Comparison of ENCODE assay signal across 15 cellular contexts in the genomic region with DNA sequence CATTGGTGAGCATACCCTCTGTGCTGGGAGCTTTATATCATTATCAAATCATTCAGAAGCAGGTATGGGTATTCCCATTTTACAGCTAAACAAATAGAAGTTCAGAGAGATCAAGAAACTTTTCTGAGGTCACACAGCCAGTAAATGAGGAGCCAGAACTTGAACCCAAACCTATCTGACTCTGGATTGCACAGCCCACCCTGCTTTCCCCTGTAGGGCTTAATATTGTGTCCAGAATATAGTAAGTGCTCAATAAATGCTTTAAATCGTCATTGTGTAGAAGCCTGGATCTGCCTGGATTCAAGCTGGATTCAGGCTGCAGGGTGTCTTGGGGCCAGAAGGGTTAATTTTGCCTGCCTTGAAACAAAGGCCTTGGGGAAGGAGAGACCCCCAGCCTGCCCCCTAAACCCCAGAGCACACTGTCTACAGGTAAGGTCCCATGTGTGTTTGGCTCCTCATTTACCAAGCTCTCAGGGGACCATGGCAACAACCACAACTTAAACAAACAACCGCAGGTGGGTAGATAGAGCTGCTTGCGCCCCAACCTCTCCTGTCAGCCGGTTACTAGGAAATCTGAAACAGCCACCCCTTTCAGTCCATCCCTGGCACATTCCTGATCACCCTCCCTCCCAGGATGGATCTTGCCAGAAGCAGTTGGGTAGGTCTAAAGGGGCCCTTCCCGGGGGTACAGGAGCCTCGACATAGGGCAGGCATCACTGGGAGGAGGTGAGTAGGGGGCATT. TPM values are rescaled to one million over a fixed set of nuclear protein-coding genes. Genes with fewer than 3 reads are reported as not detected.
DNase-seq lines count a peak whose midpoint lies in the region; ATAC-seq and TF ChIP-seq lines count a peak whose summit lies in the region.
"Had no signal": no experiment of that assay in that cellular context is flagged by ENCODE, and none has a peak within 500 bp of the region (broad histone marks: within the 10 kb centered on the region; RNA-seq: fewer than 3 reads in every experiment).

No MANE protein-coding gene starts in this region.

- no peaks in the 10 kb centered on the region for H3K36me3 Mint-ChIP-seq in activated CD8-positive, alpha-beta memory T cell treated with anti-CD3 and anti-CD28 coated beads, Interleukin-2, amount 10 ng/mL, durations not matched to agents 7 days and 5 days
- no peaks in the 10 kb centered on the region for H3K36me3 Mint-ChIP-seq in WTC11
- H3K36me3 Mint-ChIP-seq in naive thymus-derived CD8-positive, alpha-beta T cell = no peaks in the 10 kb centered on the region
- H3K36me3 Mint-ChIP-seq: mesothelial cell of epicardium had no signal

- peak; percentile 50 for DNase-seq in activated CD8-positive, alpha-beta memory T cell treated with anti-CD3 and anti-CD28 coated beads, Interleukin-2, amount 10 ng/mL, durations not matched to agents 7 days and 5 days
- no peak for DNase-seq in activated CD8-positive, alpha-beta memory T cell treated with anti-CD3 and anti-CD28 coated beads for 24 hours
- DNase-seq in NCI-H2029 treated with DMSO at 0.1 percent for 48 hours (lab: John Stamatoyannopoulos, UW) = peak; percentile 48
- peak; percentile 18 for DNase-seq in WTC11 (ENCODE audit: low spot score)
- peak in 7 of 10 donors; percentile 18 to 59 (median 33) for DNase-seq in naive thymus-derived CD8-positive, alpha-beta T cell
- DNase-seq in NCI-H187 (lab: John Stamatoyannopoulos, UW) = no peak
- DNase-seq in kidney tubule cell (ENCODE audit: low spot score) = no peak
- no peak for DNase-seq in GDM1 (lab: John Stamatoyannopoulos, UW)
- DNase-seq: KBM-7; stimulated activated CD4-positive, alpha-beta T cell treated with anti-CD3 and anti-CD28 coated beads, Interleukin-4, amount 100 ng/mL, for 24 hours had no signal

- CTCF ChIA-PET in activated CD8-positive, alpha-beta memory T cell treated with anti-CD3 and anti-CD28 coated beads, Interleukin-2, amount 10 ng/mL, durations not matched to agents 7 days and 5 days (lab: Charles Lee) = interaction anchor here (2.3 kb wide), 1 partner anchor 10 kb away, joined by 11 read pairs; no protein-coding TSS in a partner anchor
- CTCF ChIA-PET in WTC11 (lab: Charles Lee) = interaction anchor here (1.0 to 1.9 kb wide), 6 partner anchors 11 to 160 kb away, joined by 3 to 6 read pairs (median 4); partner anchors contain the start of gene MTFP1

- no peak overlapping the region for H3K4me3 Mint-ChIP-seq in activated CD8-positive, alpha-beta memory T cell treated with anti-CD3 and anti-CD28 coated beads, Interleukin-2, amount 10 ng/mL, durations not matched to agents 7 days and 5 days
- H3K4me3 Mint-ChIP-seq in WTC11 = no peak overlapping the region
- H3K4me3 Mint-ChIP-seq in naive thymus-derived CD8-positive, alpha-beta T cell = no peak overlapping the region
- H3K4me3 Mint-ChIP-seq: mesothelial cell of epicardium; stimulated activated naive CD8-positive, alpha-beta T cell treated with anti-CD3 and anti-CD28 coated beads, Interleukin-15, Interleukin-2, amounts not matched to agents 100 ng/mL and 50 ng/mL, for 24 hours had no signal

- peaks cover 17% of the 10 kb centered on the region for H3K4me1 Mint-ChIP-seq in activated CD8-positive, alpha-beta memory T cell treated with anti-CD3 and anti-CD28 coated beads, Interleukin-2, amount 10 ng/mL, durations not matched to agents 7 days and 5 days
- H3K4me1 Mint-ChIP-seq in WTC11 = peaks cover 5% of the 10 kb centered on the region
- peaks cover 0 to 16% (median 3%) of the 10 kb centered on the region in 4 donors for H3K4me1 Mint-ChIP-seq in naive thymus-derived CD8-positive, alpha-beta T cell
- H3K4me1 Mint-ChIP-seq: mesothelial cell of epicardium had no signal

- ATAC-seq in activated CD8-positive, alpha-beta memory T cell treated with anti-CD3 and anti-CD28 coated beads, Interleukin-2, amount 10 ng/mL, durations not matched to agents 7 days and 5 days = peak; percentile 60
- peak; percentile 36; the same call in 1 of the 2 replicates for ATAC-seq in WTC11
- peak; percentile 83 to 91 for ATAC-seq in naive thymus-derived CD8-positive, alpha-beta T cell
- ATAC-seq: activated CD4-positive, CD25-positive, alpha-beta regulatory T cell treated with anti-CD3 and anti-CD28 coated beads, Interleukin-2, amount 50 U/mL, for 24 hours had no signal

- H3K27ac Mint-ChIP-seq in activated CD8-positive, alpha-beta memory T cell treated with anti-CD3 and anti-CD28 coated beads, Interleukin-2, amount 10 ng/mL, durations not matched to agents 7 days and 5 days = no peak overlapping the region
- H3K27ac Mint-ChIP-seq in WTC11 = no peak overlapping the region
- peak overlapping the region in 7 of 10 donors; percentile 29 to 86 (median 63) for H3K27ac Mint-ChIP-seq in naive thymus-derived CD8-positive, alpha-beta T cell
- H3K27ac Mint-ChIP-seq: mesothelial cell of epicardium; stimulated activated naive CD8-positive, alpha-beta T cell treated with anti-CD3 and anti-CD28 coated beads, Interleukin-15, Interleukin-2, amounts not matched to agents 100 ng/mL and 50 ng/mL, for 24 hours had no signal

- POLR2A ChIA-PET in WTC11 (lab: Charles Lee) = no interaction called here
- POLR2A ChIA-PET in naive thymus-derived CD8-positive, alpha-beta T cell (lab: Charles Lee) = interaction anchor here (0.6 to 1.9 kb wide), 2 partner anchors 51 to 373 kb away, joined by 3 to 4 read pairs; no protein-coding TSS in a partner anchor

- H3K27me3 Mint-ChIP-seq in activated CD8-positive, alpha-beta memory T cell treated with anti-CD3 and anti-CD28 coated beads, Interleukin-2, amount 10 ng/mL, durations not matched to agents 7 days and 5 days = peaks cover 22% of the 10 kb centered on the region
- peaks cover 5% of the 10 kb centered on the region for H3K27me3 Mint-ChIP-seq in WTC11 (ENCODE audit: low read depth)
- peaks cover 11 to 23% (median 15%) of the 10 kb centered on the region in 5 donors for H3K27me3 Mint-ChIP-seq in naive thymus-derived CD8-positive, alpha-beta T cell

- TF ChIP-seq CTCF in WTC11 (IDR thresholded peaks at IDR 0.05) = no peak

- H3K9me3 Mint-ChIP-seq in activated CD8-positive, alpha-beta memory T cell treated with anti-CD3 and anti-CD28 coated beads, Interleukin-2, amount 10 ng/mL, durations not matched to agents 7 days and 5 days (ENCODE audit: low read depth) = no peaks in the 10 kb centered on the region
- no peaks in the 10 kb centered on the region for H3K9me3 Mint-ChIP-seq in WTC11
- no peaks in the 10 kb centered on the region for H3K9me3 Mint-ChIP-seq in naive thymus-derived CD8-positive, alpha-beta T cell
- H3K9me3 Mint-ChIP-seq: mesothelial cell of epicardium; stimulated activated naive CD8-positive, alpha-beta T cell treated with anti-CD3 and anti-CD28 coated beads, Interleukin-15, Interleukin-2, amounts not matched to agents 100 ng/mL and 50 ng/mL, for 24 hours had no signal

TF ChIP-seq in WTC11, 78 proteins besides CTCF, POLR2A, EP300 and RAD21 (continues in another document):
- TF ChIP-seq JUN (CRISPR knock-in tag; IDR thresholded peaks at IDR 0.05) (no peak), ETV6 (CRISPR knock-in tag; IDR thresholded peaks at IDR 0.05) (no peak), GABPB1 (CRISPR knock-in tag; IDR thresholded peaks at IDR 0.05) (no peak), IRF2 (CRISPR knock-in tag; IDR thresholded peaks at IDR 0.05; ENCODE audit: borderline replicate concordance, low read depth) (no peak), USF1 (CRISPR knock-in tag; IDR thresholded peaks at IDR 0.05) (no peak), ATF1 (CRISPR knock-in tag; IDR thresholded peaks at IDR 0.05) (no peak), NR1H2 (CRISPR knock-in tag; IDR thresholded peaks at IDR 0.05) (no peak), ATF3 (CRISPR knock-in tag; conservative IDR thresholded peaks at IDR 0.05) (no peak), NFATC4 (CRISPR knock-in tag; IDR thresholded peaks at IDR 0.05) (no peak), ZMAT4 (CRISPR knock-in tag; IDR thresholded peaks at IDR 0.05) (no peak), ZNF317 (CRISPR knock-in tag; IDR thresholded peaks at IDR 0.05; ENCODE audit: borderline replicate concordance, low read depth) (no peak)
- TF ChIP-seq, protein P1, sequence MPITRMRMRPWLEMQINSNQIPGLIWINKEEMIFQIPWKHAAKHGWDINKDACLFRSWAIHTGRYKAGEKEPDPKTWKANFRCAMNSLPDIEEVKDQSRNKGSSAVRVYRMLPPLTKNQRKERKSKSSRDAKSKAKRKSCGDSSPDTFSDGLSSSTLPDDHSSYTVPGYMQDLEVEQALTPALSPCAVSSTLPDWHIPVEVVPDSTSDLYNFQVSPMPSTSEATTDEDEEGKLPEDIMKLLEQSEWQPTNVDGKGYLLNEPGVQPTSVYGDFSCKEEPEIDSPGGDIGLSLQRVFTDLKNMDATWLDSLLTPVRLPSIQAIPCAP (CRISPR knock-in tag; IDR thresholded peaks at IDR 0.05) = no peak

RNA-seq across cellular contexts. Expression of gene SEC14L3, which starts 3.0 kb away (rescaled TPM):
- not detected for total RNA-seq in activated CD8-positive, alpha-beta memory T cell treated with anti-CD3 and anti-CD28 coated beads, Interleukin-2, amount 10 ng/mL, durations not matched to agents 7 days and 5 days
- total RNA-seq in WTC11 (2021) = not detected in 3 replicates
- not detected for total RNA-seq in naive thymus-derived CD8-positive, alpha-beta T cell
- polyA plus RNA-seq in naive thymus-derived CD8-positive, alpha-beta T cell = not detected
- total RNA-seq: cerebellum, mesothelial cell of epicardium, SK-MEL-5 had no signal

RNA-seq across cellular contexts. Expression of gene SEC14L4, which starts 30.6 kb away (rescaled TPM):
- total RNA-seq in activated CD8-positive, alpha-beta memory T cell treated with anti-CD3 and anti-CD28 coated beads, Interleukin-2, amount 10 ng/mL, durations not matched to agents 7 days and 5 days = not detected
- 1.9 to 2.9 TPM (median 2.8 TPM) in 3 replicates for total RNA-seq in WTC11 (2021)
- total RNA-seq in naive thymus-derived CD8-positive, alpha-beta T cell = not detected
- polyA plus RNA-seq in naive thymus-derived CD8-positive, alpha-beta T cell = not detected

RNA-seq across cellular contexts. Expression of gene MTFP1, which starts 49.3 kb away (rescaled TPM):
- total RNA-seq in activated CD8-positive, alpha-beta memory T cell treated with anti-CD3 and anti-CD28 coated beads, Interleukin-2, amount 10 ng/mL, durations not matched to agents 7 days and 5 days = 10 to 100 TPM; 59.1 to 73.4 TPM
- total RNA-seq in WTC11 (2021) = 75.0 to 78.7 TPM (median 75.5 TPM) in 3 replicates
- 10 to 100 TPM; 15.8 to 18.0 TPM for total RNA-seq in naive thymus-derived CD8-positive, alpha-beta T cell
- 10 to 100 TPM; 42.3 to 53.5 (median 50.0) TPM for polyA plus RNA-seq in naive thymus-derived CD8-positive, alpha-beta T cell

Comparison
In these comparisons a context has a peak if more than half of its experiments do, and no peak if none do; other contexts are left out.
1. DNase-seq: peak in activated CD8-positive, alpha-beta memory T cell treated with anti-CD3 and anti-CD28 coated beads, Interleukin-2, amount 10 ng/mL, durations not matched to agents 7 days and 5 days (single experiment), NCI-H2029 treated with DMSO at 0.1 percent for 48 hours (single experiment), WTC11 (single experiment) and naive thymus-derived CD8-positive, alpha-beta T cell (7 of 10); none in activated CD8-positive, alpha-beta memory T cell treated with anti-CD3 and anti-CD28 coated beads for 24 hours (single experiment), NCI-H187 (0 of 2), kidney tubule cell (single experiment) and GDM1 (single experiment).
2. ATAC-seq: peak in every context shown above with its lines; median percentile 87 in naive thymus-derived CD8-positive, alpha-beta T cell; 60 in activated CD8-positive, alpha-beta memory T cell treated with anti-CD3 and anti-CD28 coated beads, Interleukin-2, amount 10 ng/mL, durations not matched to agents 7 days and 5 days; 36 in WTC11.
3. H3K27ac Mint-ChIP-seq: peak in naive thymus-derived CD8-positive, alpha-beta T cell (7 of 10); none in activated CD8-positive, alpha-beta memory T cell treated with anti-CD3 and anti-CD28 coated beads, Interleukin-2, amount 10 ng/mL, durations not matched to agents 7 days and 5 days (single experiment) and WTC11 (single experiment).